In the genomic region with DNA sequence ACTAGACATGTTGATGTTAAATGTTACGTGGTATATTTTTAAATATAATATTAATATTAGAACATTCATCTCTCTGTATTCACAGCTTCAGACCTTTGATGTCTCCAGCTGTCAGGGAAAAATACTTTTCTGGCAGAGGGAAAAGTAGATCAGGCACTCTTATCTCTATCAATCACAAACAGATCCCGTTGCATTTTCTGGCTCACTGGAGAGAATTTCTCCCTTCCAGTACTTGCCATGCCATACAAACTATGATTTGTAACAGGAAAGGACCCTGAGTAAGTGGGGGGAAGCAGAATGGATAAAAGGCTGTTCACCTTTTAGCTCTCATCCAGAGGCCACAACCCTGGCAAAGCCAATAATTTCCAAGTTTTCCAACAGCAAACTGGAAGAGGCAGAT, we compare ENCODE assay signal across 16 cellular contexts.
"Had no signal": no experiment of that assay in that cellular context is flagged by ENCODE, and none has a peak within 500 bp of the region (broad histone marks: within the 10 kb centered on the region; RNA-seq: fewer than 3 reads in every experiment).

No MANE protein-coding gene starts in this region.

- H3K4me1 ChIP-seq: ascending aorta, prostate gland, right lobe of liver, transverse colon had no signal

- H3K27ac Mint-ChIP-seq: natural killer cell treated with Interleukin-12 subunit alpha and Interleukin-12 subunit beta and Interleukin-15 and Interleukin-18, amount 100 ng/mL, for 72 hours had no signal

- H3K4me3 Mint-ChIP-seq: natural killer cell treated with Interleukin-12 subunit alpha and Interleukin-12 subunit beta and Interleukin-15 and Interleukin-18, amount 100 ng/mL, for 72 hours had no signal

- H3K27me3 ChIP-seq: ascending aorta, esophagus muscularis mucosa, right lobe of liver, transverse colon had no signal

- DNase-seq: activated CD4-positive, alpha-beta T cell treated with anti-CD3 and anti-CD28 coated beads, Interleukin-2, amount 50 U/mL, for 1 hour; activated CD8-positive, alpha-beta memory T cell treated with anti-CD3 and anti-CD28 coated beads for 24 hours; activated naive CD4-positive, alpha-beta T cell; hypothalamus; mesenchymal stem cell; right lobe of liver; stimulated activated CD4-positive, alpha-beta T cell treated with anti-CD3 and anti-CD28 coated beads, Interleukin-4, amount 100 ng/mL, for 4 hours; stimulated activated CD8-positive, alpha-beta memory T cell treated with anti-CD3 and anti-CD28 coated beads, Interleukin-4, amount 100 ng/mL, for 48 hours; stimulated activated naive CD4-positive, alpha-beta T cell treated with Interleukin-2 at 50 U/mL for 16 hours; T-helper 9 cell; transverse colon had no signal

- H3K36me3 Mint-ChIP-seq: natural killer cell treated with Interleukin-12 subunit alpha and Interleukin-12 subunit beta and Interleukin-15 and Interleukin-18, amount 100 ng/mL, for 72 hours had no signal

- ATAC-seq: activated CD4-positive, CD25-positive, alpha-beta regulatory T cell treated with anti-CD3 and anti-CD28 coated beads, Interleukin-2, amount 50 U/mL, for 24 hours; natural killer cell treated with Interleukin-12 subunit alpha and Interleukin-12 subunit beta and Interleukin-15 and Interleukin-18, amount 100 ng/mL, for 72 hours; right lobe of liver had no signal

- H3K27ac ChIP-seq: ascending aorta, esophagus muscularis mucosa, prostate gland, right lobe of liver, transverse colon had no signal
